In the genomic region with DNA sequence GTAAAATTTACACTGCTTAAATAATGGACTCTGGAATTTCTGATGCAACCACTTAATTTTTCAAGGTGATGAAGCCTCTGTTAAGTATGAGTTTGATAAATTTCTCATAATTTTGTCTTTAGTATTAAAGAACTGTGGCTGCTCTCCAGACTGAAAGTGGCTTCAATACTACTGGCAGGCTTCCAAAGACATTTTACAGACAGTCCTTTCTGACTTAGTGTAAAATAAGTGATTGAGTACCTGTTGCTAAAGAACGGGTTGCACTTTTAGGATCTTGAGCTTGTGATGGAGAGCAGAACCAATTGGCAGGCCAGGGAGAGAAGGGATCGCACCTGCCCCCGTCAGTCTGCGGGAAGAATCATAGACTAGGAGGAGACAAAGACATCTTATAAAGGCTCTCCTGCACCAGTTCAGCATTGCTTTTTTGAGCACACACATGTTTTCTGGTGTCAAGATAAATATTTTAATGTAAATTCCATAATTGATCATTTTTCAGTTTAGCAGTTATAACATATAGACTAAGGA, we compare ENCODE assay signal across 21 cellular contexts. TPM values are rescaled to one million over a fixed set of nuclear protein-coding genes. Genes with fewer than 3 reads are reported as not detected.
DNase-seq lines count a peak whose midpoint lies in the region; ATAC-seq and TF ChIP-seq lines count a peak whose summit lies in the region.
"Had no signal": no experiment of that assay in that cellular context is flagged by ENCODE, and none has a peak within 500 bp of the region (broad histone marks: within the 10 kb centered on the region; RNA-seq: fewer than 3 reads in every experiment).

No MANE protein-coding gene starts in this region.

- no peaks in the 10 kb centered on the region for H3K36me3 ChIP-seq in GM23338 (ENCODE audit: insufficient read depth)
- H3K36me3 ChIP-seq: ascending aorta, HAP-1, left lung, suprapubic skin, uterus had no signal

- TF ChIP-seq CTCF in glutamatergic neuron (IDR thresholded peaks at IDR 0.05; ENCODE audit: partially characterized antibody, unreplicated experiment) = no peak
- TF ChIP-seq CTCF in GM23338 (conservative IDR thresholded peaks at IDR 0.05; ENCODE audit: low read depth in 2 of 2) = no peak

- peaks cover 39% of the 10 kb centered on the region for H3K4me1 Mint-ChIP-seq in glutamatergic neuron (ENCODE audit: low read depth, unreplicated experiment)
- H3K4me1 Mint-ChIP-seq in GM23338 = peaks cover 17% of the 10 kb centered on the region

- peaks cover 47% of the 10 kb centered on the region for H3K27me3 ChIP-seq in GM23338 (ENCODE audit: insufficient read depth)
- H3K27me3 ChIP-seq: ascending aorta, uterus had no signal

- H3K27me3 Mint-ChIP-seq in glutamatergic neuron (ENCODE audit: unreplicated experiment) (peaks cover 13% of the 10 kb centered on the region), GM23338 (ENCODE audit: insufficient read depth, low read depth, poor library complexity) (peaks cover 24% of the 10 kb centered on the region)

- no peaks in the 10 kb centered on the region for H3K9me2 ChIP-seq in GM23338 (ENCODE audit: insufficient read depth)

- H3K9me3 Mint-ChIP-seq in glutamatergic neuron (ENCODE audit: unreplicated experiment) (peaks cover 15% of the 10 kb centered on the region), GM23338 (no peaks in the 10 kb centered on the region; the same call in 2 of the 3 replicates)
- H3K9me3 Mint-ChIP-seq: mesothelial cell of epicardium had no signal

- no peak overlapping the region for H3K27ac Mint-ChIP-seq in glutamatergic neuron (ENCODE audit: unreplicated experiment)
- no peak overlapping the region for H3K27ac Mint-ChIP-seq in GM23338
- H3K27ac Mint-ChIP-seq: mesothelial cell of epicardium had no signal

- no peak overlapping the region for H3K4me3 ChIP-seq in GM23338
- H3K4me3 ChIP-seq: ascending aorta, HAP-1, left lung, suprapubic skin, uterus had no signal

- H3K36me3 Mint-ChIP-seq in glutamatergic neuron (ENCODE audit: unreplicated experiment) (no peaks in the 10 kb centered on the region), GM23338 (ENCODE audit: low read depth) (no peaks in the 10 kb centered on the region)
- H3K36me3 Mint-ChIP-seq: mesothelial cell of epicardium had no signal

- no peaks in the 10 kb centered on the region for H3K79me2 ChIP-seq in GM23338 (replicated peaks; ENCODE audit: insufficient read depth)

- H3K4me3 Mint-ChIP-seq in glutamatergic neuron (ENCODE audit: unreplicated experiment) (peak overlapping the region; percentile 68), GM23338 (no peak overlapping the region)
- H3K4me3 Mint-ChIP-seq: mesothelial cell of epicardium had no signal

- no peak overlapping the region for H2AFZ ChIP-seq in GM23338

- ATAC-seq in GM23338 (no peak), HG02759 (IDR thresholded peaks at IDR 0.05; ENCODE audit: unreplicated experiment) (no peak)
- ATAC-seq: HepG2, left lung, PC-3 had no signal

- H3F3A ChIP-seq in GM23338 (replicated peaks; ENCODE audit: low read depth) = no peaks in the 10 kb centered on the region

- peak; percentile 5 for DNase-seq in DMS53 (lab: John Stamatoyannopoulos, UW)
- DNase-seq in DMS53 treated with DMSO at 0.1 percent for 48 hours (lab: John Stamatoyannopoulos, UW; ENCODE audit: unreplicated experiment) = no peak
- DNase-seq in DMS79 treated with DMSO at 0.1 percent for 48 hours (lab: John Stamatoyannopoulos, UW) = peak; percentile 96
- peak; percentile 49 for DNase-seq in NCI-H345 (lab: John Stamatoyannopoulos, UW)
- DNase-seq in glutamatergic neuron = no peak
- no peak for DNase-seq in T-helper 1 cell
- DNase-seq in GM23338 (ENCODE audit: low spot score) = no peak
- DNase-seq: activated naive CD4-positive, alpha-beta T cell treated with anti-CD3 and anti-CD28 coated beads, Interleukin-2, amount 50 U/mL, for 16 hours; activated T-cell treated with anti-CD3 and anti-CD28 coated beads, Interleukin-2, amount 50 U/mL, for 48 hours; Calu3; GDM1; left lung; PC-3; T1000; uterus had no signal

- H3K4me1 ChIP-seq in GM23338 (ENCODE audit: insufficient read depth) = peaks cover 21% of the 10 kb centered on the region
- H3K4me1 ChIP-seq: HAP-1, uterus had no signal

- no peak overlapping the region for H3K27ac ChIP-seq in GM23338 (ENCODE audit: low read depth)
- H3K27ac ChIP-seq: ascending aorta, left lung, suprapubic skin had no signal

- no peak overlapping the region for H3K4me2 ChIP-seq in GM23338

- no peaks in the 10 kb centered on the region for H4K20me1 ChIP-seq in GM23338 (replicated peaks; ENCODE audit: insufficient read depth)

TF ChIP-seq in GM23338, 12 proteins besides CTCF, POLR2A, EP300 and RAD21:
- TF ChIP-seq EZH2 (IDR thresholded peaks at IDR 0.05; ENCODE audit: low read depth, unreplicated experiment) (no peak), ZNF331 (CRISPR knock-in tag; IDR thresholded peaks at IDR 0.05; ENCODE audit: low read depth) (no peak), EZH2phosphoT487 (IDR thresholded peaks at IDR 0.05; ENCODE audit: unreplicated experiment) (no peak), ZNF114 (CRISPR knock-in tag; IDR thresholded peaks at IDR 0.05) (no peak), JUNB (IDR thresholded peaks at IDR 0.05; ENCODE audit: unreplicated experiment) (no peak), CREB1 (CRISPR knock-in tag; IDR thresholded peaks at IDR 0.05; ENCODE audit: low read depth) (no peak), NANOG (IDR thresholded peaks at IDR 0.05; ENCODE audit: borderline replicate concordance) (no peak), POLR2AphosphoS5 (IDR thresholded peaks at IDR 0.05; ENCODE audit: low read depth) (no peak)
- TF ChIP-seq, protein P1, sequence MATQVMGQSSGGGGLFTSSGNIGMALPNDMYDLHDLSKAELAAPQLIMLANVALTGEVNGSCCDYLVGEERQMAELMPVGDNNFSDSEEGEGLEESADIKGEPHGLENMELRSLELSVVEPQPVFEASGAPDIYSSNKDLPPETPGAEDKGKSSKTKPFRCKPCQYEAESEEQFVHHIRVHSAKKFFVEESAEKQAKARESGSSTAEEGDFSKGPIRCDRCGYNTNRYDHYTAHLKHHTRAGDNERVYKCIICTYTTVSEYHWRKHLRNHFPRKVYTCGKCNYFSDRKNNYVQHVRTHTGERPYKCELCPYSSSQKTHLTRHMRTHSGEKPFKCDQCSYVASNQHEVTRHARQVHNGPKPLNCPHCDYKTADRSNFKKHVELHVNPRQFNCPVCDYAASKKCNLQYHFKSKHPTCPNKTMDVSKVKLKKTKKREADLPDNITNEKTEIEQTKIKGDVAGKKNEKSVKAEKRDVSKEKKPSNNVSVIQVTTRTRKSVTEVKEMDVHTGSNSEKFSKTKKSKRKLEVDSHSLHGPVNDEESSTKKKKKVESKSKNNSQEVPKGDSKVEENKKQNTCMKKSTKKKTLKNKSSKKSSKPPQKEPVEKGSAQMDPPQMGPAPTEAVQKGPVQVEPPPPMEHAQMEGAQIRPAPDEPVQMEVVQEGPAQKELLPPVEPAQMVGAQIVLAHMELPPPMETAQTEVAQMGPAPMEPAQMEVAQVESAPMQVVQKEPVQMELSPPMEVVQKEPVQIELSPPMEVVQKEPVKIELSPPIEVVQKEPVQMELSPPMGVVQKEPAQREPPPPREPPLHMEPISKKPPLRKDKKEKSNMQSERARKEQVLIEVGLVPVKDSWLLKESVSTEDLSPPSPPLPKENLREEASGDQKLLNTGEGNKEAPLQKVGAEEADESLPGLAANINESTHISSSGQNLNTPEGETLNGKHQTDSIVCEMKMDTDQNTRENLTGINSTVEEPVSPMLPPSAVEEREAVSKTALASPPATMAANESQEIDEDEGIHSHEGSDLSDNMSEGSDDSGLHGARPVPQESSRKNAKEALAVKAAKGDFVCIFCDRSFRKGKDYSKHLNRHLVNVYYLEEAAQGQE (IDR thresholded peaks at IDR 0.05; ENCODE audit: unreplicated experiment) = no peak

RNA-seq across cellular contexts. Expression of a gene that starts 4.4 kb away (rescaled TPM):
- total RNA-seq in glutamatergic neuron (ENCODE audit: unreplicated experiment) = 819 TPM
- total RNA-seq in GM23338 (2014; rRNA removed; shearing (Covaris generic)) = 1.6 and 4.6 TPM in 2 replicates
- 0.76 and 0.97 TPM in 2 replicates for polyA plus RNA-seq in GM23338 (2016; fragmentation: Nextera tagmentation; extraction: Ambion mirVana)
- total RNA-seq: HepG2, PC-3 had no signal

Comparison
In these comparisons a context has a peak if more than half of its experiments do, and no peak if none do; other contexts are left out.
1. DNase-seq: peak in DMS53 (single experiment), DMS79 treated with DMSO at 0.1 percent for 48 hours (single experiment) and NCI-H345 (single experiment); none in DMS53 treated with DMSO at 0.1 percent for 48 hours (single experiment), glutamatergic neuron (single experiment), T-helper 1 cell (0 of 5) and GM23338 (single experiment).
2. RNA of a gene that starts 4.4 kb away (total RNA-seq): 819 TPM in glutamatergic neuron (single experiment); 1.6 to 4.6 TPM in GM23338; every median in the first group is over 100 times any median in the second.